ENCODE assay signal across 21 cellular contexts in the genomic region with DNA sequence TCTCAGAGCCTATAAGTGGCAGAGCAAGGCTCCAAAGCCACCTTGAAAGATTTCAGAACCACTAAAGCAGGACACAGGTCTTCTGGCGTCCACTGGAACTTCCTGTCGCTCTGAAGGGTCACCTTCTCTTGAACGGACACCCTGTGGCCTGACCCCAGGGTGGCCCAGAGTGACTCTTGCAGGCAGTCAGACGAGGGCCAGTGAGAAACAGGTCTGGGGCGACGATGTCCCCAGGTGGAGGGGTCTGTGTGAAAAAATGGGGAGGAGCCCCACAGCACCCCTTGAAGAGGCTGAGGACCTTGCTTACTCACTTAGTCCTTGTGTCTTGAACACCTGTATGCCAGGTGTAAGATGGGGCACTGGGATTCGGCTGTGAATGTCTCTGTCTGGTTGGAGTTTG. TPM values are rescaled to one million over a fixed set of nuclear protein-coding genes. Genes with fewer than 3 reads are reported as not detected.
DNase-seq lines count a peak whose midpoint lies in the region; ATAC-seq and TF ChIP-seq lines count a peak whose summit lies in the region.
"Had no signal": no experiment of that assay in that cellular context is flagged by ENCODE, and none has a peak within 500 bp of the region (broad histone marks: within the 10 kb centered on the region; RNA-seq: fewer than 3 reads in every experiment).

No MANE protein-coding gene starts in this region.

- intact Hi-C loops in activated CD4-positive, alpha-beta T cell treated with anti-CD3 and anti-CD28 coated beads for 36 hours (cut with DNase I, micrococcal nuclease), result loop anchor here in 1 of 2 experiments (2.0 kb wide), 1 partner anchor 193 kb away; no protein-coding TSS in a partner anchor

- peaks cover 3% of the 10 kb centered on the region for H3K4me1 Mint-ChIP-seq in activated CD4-positive, alpha-beta T cell treated with anti-CD3 and anti-CD28 coated beads for 36 hours
- H3K4me1 Mint-ChIP-seq in brain (peaks cover 15% of the 10 kb centered on the region), nephron progenitor cell (peaks cover 4% of the 10 kb centered on the region), endothelial cell (ENCODE audit: unreplicated experiment) (no peaks in the 10 kb centered on the region)

- H3K36me3 Mint-ChIP-seq in activated CD4-positive, alpha-beta T cell treated with anti-CD3 and anti-CD28 coated beads for 36 hours (ENCODE audit: low read depth), result no peaks in the 10 kb centered on the region
- H3K36me3 Mint-ChIP-seq in brain, result no peaks in the 10 kb centered on the region
- no peaks in the 10 kb centered on the region for H3K36me3 Mint-ChIP-seq in nephron progenitor cell (ENCODE audit: low read depth)
- H3K36me3 Mint-ChIP-seq in endothelial cell (ENCODE audit: low read depth, unreplicated experiment), result no peaks in the 10 kb centered on the region

- ATAC-seq in activated CD4-positive, alpha-beta T cell treated with anti-CD3 and anti-CD28 coated beads for 36 hours, result no peak
- ATAC-seq: left cardiac atrium, mucosa of descending colon, psoas muscle had no signal

- DNase-seq in activated CD4-positive, alpha-beta T cell treated with anti-CD3 and anti-CD28 coated beads for 36 hours, result no peak
- no peak for DNase-seq in activated CD4-positive, alpha-beta T cell treated with anti-CD3 and anti-CD28 coated beads, Interleukin-2, amount 50 U/mL, for 1 hour
- peak; percentile 14 for DNase-seq in GM20000 (ENCODE audit: low spot score)
- DNase-seq in nephron progenitor cell, result no peak
- no peak for DNase-seq in glomerular visceral epithelial cell (ENCODE audit: extremely low spot score)
- DNase-seq in NCI-H1105 treated with DMSO at 0.1 percent for 48 hours (lab: John Stamatoyannopoulos, UW), result no peak
- DNase-seq in endothelial cell (ENCODE audit: low spot score), result no peak
- DNase-seq: 8988T; activated CD4-positive, CD25-positive, alpha-beta regulatory T cell treated with anti-CD3 and anti-CD28 coated beads, Interleukin-2, amount 50 U/mL, for 72 hours; activated gamma-delta T cell treated with Interleukin-2 at 50 U/mL for 16 hours; C1 segment of cervical spinal cord; effector memory CD4-positive, alpha-beta T cell; IMR-90; left cardiac atrium; mucosa of descending colon; NCI-H524; psoas muscle; Right ventricle myocardium superior; transverse colon had no signal

- CTCF ChIA-PET in activated CD4-positive, alpha-beta T cell treated with anti-CD3 and anti-CD28 coated beads for 36 hours (lab: Charles Lee), result interaction anchor here (0.7 kb wide), 1 partner anchor 332 kb away, joined by 3 read pairs; no protein-coding TSS in a partner anchor

- POLR2A ChIA-PET in activated CD4-positive, alpha-beta T cell treated with anti-CD3 and anti-CD28 coated beads for 36 hours (lab: Charles Lee), result no interaction called here

- TF ChIP-seq CTCF in GM20000 (IDR thresholded peaks at IDR 0.05; ENCODE audit: extremely low read depth, missing control alignments), result no peak
- TF ChIP-seq CTCF in brain (conservative IDR thresholded peaks at IDR 0.05), result no peak
- TF ChIP-seq CTCF in nephron progenitor cell (IDR thresholded peaks at IDR 0.05), result no peak
- no peak for TF ChIP-seq CTCF in endothelial cell (IDR thresholded peaks at IDR 0.05; ENCODE audit: unreplicated experiment)

- H3K9me3 Mint-ChIP-seq in activated CD4-positive, alpha-beta T cell treated with anti-CD3 and anti-CD28 coated beads for 36 hours (ENCODE audit: low read depth), result no peaks in the 10 kb centered on the region
- H3K9me3 Mint-ChIP-seq in brain (peaks cover 0 to 5% (median 0%) of the 10 kb centered on the region in 5 experiments), nephron progenitor cell (peaks cover 8% of the 10 kb centered on the region), endothelial cell (ENCODE audit: unreplicated experiment) (no peaks in the 10 kb centered on the region)

- peaks cover 55% of the 10 kb centered on the region for H3K27me3 Mint-ChIP-seq in activated CD4-positive, alpha-beta T cell treated with anti-CD3 and anti-CD28 coated beads for 36 hours
- H3K27me3 Mint-ChIP-seq in brain (peaks cover 75% of the 10 kb centered on the region), nephron progenitor cell (ENCODE audit: low read depth, poor library complexity) (peaks cover 96% of the 10 kb centered on the region), endothelial cell (ENCODE audit: unreplicated experiment) (peaks cover 18% of the 10 kb centered on the region)

- H3K27ac Mint-ChIP-seq in activated CD4-positive, alpha-beta T cell treated with anti-CD3 and anti-CD28 coated beads for 36 hours, result no peak overlapping the region
- H3K27ac Mint-ChIP-seq in brain (no peak overlapping the region), nephron progenitor cell (no peak overlapping the region), endothelial cell (ENCODE audit: unreplicated experiment) (no peak overlapping the region)

- peak overlapping the region; percentile 45 for H3K4me3 Mint-ChIP-seq in activated CD4-positive, alpha-beta T cell treated with anti-CD3 and anti-CD28 coated beads for 36 hours
- peak overlapping the region; percentile 33 to 77 (median 68) for H3K4me3 Mint-ChIP-seq in brain
- peak overlapping the region; percentile 65 for H3K4me3 Mint-ChIP-seq in nephron progenitor cell
- H3K4me3 Mint-ChIP-seq in endothelial cell (ENCODE audit: unreplicated experiment), result no peak overlapping the region

RNA-seq across cellular contexts. Expression of a gene that starts 0.9 kb away (rescaled TPM):
- under 1 TPM; 0.44 to 0.64 TPM for total RNA-seq in activated CD4-positive, alpha-beta T cell treated with anti-CD3 and anti-CD28 coated beads for 36 hours
- 3.2 TPM for polyA plus RNA-seq in brain (ENCODE audit: insufficient read depth, low read depth, low replicate concordance)
- 1.3 TPM for total RNA-seq in endothelial cell (ENCODE audit: unreplicated experiment)
- total RNA-seq: Daoy had no signal
